23 cellular contexts compared by ENCODE assay signal in genomic region chr14:42277840-42278239, GRCh38.
A peak's percentile ranks its signal among the peaks of the same experiment; 100 is the strongest.
DNase-seq lines count a peak whose midpoint lies in the region; ATAC-seq, FAIRE-seq and TF ChIP-seq lines count a peak whose summit lies in the region.
"Had no signal": no experiment of that assay in that cellular context is flagged by ENCODE, and none has a peak within 500 bp of the region (broad histone marks: within the 10 kb centered on the region; RNA-seq: fewer than 3 reads in every experiment).

No MANE protein-coding gene starts in this region.

- ATAC-seq in GM18498 (IDR thresholded peaks at IDR 0.05; ENCODE audit: unreplicated experiment) (peak; percentile 72), HG02870 (IDR thresholded peaks at IDR 0.05; ENCODE audit: unreplicated experiment) (peak; percentile 82), left cardiac atrium (no peak)
- ATAC-seq: left ventricle myocardium superior, right cardiac atrium, T-cell had no signal

- no peak overlapping the region for H2BK12ac ChIP-seq in mesenchymal stem cell (ENCODE audit: low read length in 2 of 2)

- no peaks in the 10 kb centered on the region for H3K79me1 ChIP-seq in mesenchymal stem cell (replicated peaks; ENCODE audit: low read length, poor library complexity, severe bottlenecking)

- no peaks in the 10 kb centered on the region for H3K4me1 ChIP-seq in mesenchymal stem cell (ENCODE audit: control insufficient read depth, insufficient read depth, low read depth, low read length)
- H3K4me1 ChIP-seq: tibial nerve had no signal

- intact Hi-C loops in left cardiac atrium (cut with DNase I) = no loop called here

- no peaks in the 10 kb centered on the region for H3K36me3 ChIP-seq in MG63
- H3K36me3 ChIP-seq in mesenchymal stem cell (ENCODE audit: control insufficient read depth in 1 of 2, insufficient read depth in 2 of 2, low read depth in 1 of 2, low read length in 2 of 2) = no peaks in the 10 kb centered on the region
- no peaks in the 10 kb centered on the region for H3K36me3 ChIP-seq in brain microvascular endothelial cell (replicated peaks)
- H3K36me3 ChIP-seq: tibial nerve had no signal

- no peak overlapping the region for H3K14ac ChIP-seq in mesenchymal stem cell (ENCODE audit: low read length in 2 of 2)

- WGBS in mesenchymal stem cell = no CpG with 5 or more reads among the region's 2 CpGs

- H3K23ac ChIP-seq in mesenchymal stem cell (ENCODE audit: low read length in 2 of 2) = no peak overlapping the region

- H3K4ac ChIP-seq in mesenchymal stem cell (ENCODE audit: low read depth in 1 of 2, low read length in 2 of 2) = no peak overlapping the region

- H3K27ac ChIP-seq in mesenchymal stem cell (ENCODE audit: low read length, poor library complexity, severe bottlenecking) (no peak overlapping the region), brain microvascular endothelial cell (no peak overlapping the region)
- H3K27ac ChIP-seq: tibial nerve had no signal

- in situ Hi-C loops in brain microvascular endothelial cell (cut with HindIII; ENCODE audit: low pct_ligation_motif_present, low sequenced_read_pairs) = no loop called here

- TF ChIP-seq CTCF in brain microvascular endothelial cell (IDR thresholded peaks at IDR 0.05; ENCODE audit: low read depth, low read length, missing control alignments) = no peak

- no peak overlapping the region for H4K8ac ChIP-seq in mesenchymal stem cell (ENCODE audit: low read length)

- H3K9ac ChIP-seq in mesenchymal stem cell (ENCODE audit: low read length) = no peak overlapping the region

- H2AFZ ChIP-seq in mesenchymal stem cell (ENCODE audit: low read depth, low read length) = no peak overlapping the region

- H3K4me3 ChIP-seq in MG63 (peak overlapping the region; percentile 41), mesenchymal stem cell (ENCODE audit: insufficient read depth in 1 of 2, low read depth in 1 of 2, low read length in 2 of 2) (no peak overlapping the region), brain microvascular endothelial cell (ENCODE audit: low read depth, low read length) (no peak overlapping the region)
- H3K4me3 ChIP-seq: tibial nerve had no signal

- no peak overlapping the region for H2BK15ac ChIP-seq in mesenchymal stem cell (ENCODE audit: low read depth, poor library complexity, severe bottlenecking)

- H3K27me3 ChIP-seq in MG63 = no peaks in the 10 kb centered on the region
- H3K27me3 ChIP-seq in mesenchymal stem cell (ENCODE audit: control insufficient read depth in 1 of 2, insufficient read depth in 1 of 2, low read length in 2 of 2) = no peaks in the 10 kb centered on the region
- no peaks in the 10 kb centered on the region for H3K27me3 ChIP-seq in brain microvascular endothelial cell (replicated peaks)
- H3K27me3 ChIP-seq: tibial nerve had no signal

- peak; percentile 82 for FAIRE-seq in A204.1 (lab: Jason Lieb, UNC)

- no peak overlapping the region for H3K18ac ChIP-seq in mesenchymal stem cell (ENCODE audit: low read depth in 1 of 2, low read length in 2 of 2)

- H2BK5ac ChIP-seq in mesenchymal stem cell (ENCODE audit: low read depth, low read length, poor library complexity, severe bottlenecking) = no peak overlapping the region

- H2AK5ac ChIP-seq in mesenchymal stem cell (ENCODE audit: low read length, severe bottlenecking) = no peak overlapping the region

- H3K4me2 ChIP-seq in mesenchymal stem cell (ENCODE audit: low read length, poor library complexity, severe bottlenecking) = no peak overlapping the region

- H3K9me3 ChIP-seq in MG63 (no peaks in the 10 kb centered on the region), mesenchymal stem cell (ENCODE audit: control insufficient read depth, low read length) (peaks cover 3% of the 10 kb centered on the region)

- H2BK120ac ChIP-seq in mesenchymal stem cell (ENCODE audit: low read depth, low read length) = no peak overlapping the region

- DNase-seq in MG63 (no peak), mesenchymal stem cell (no peak), pons (ENCODE audit: low spot score) (no peak), left cardiac atrium (no peak), brain microvascular endothelial cell (no peak)
- DNase-seq: activated CD4-positive, alpha-beta T cell treated with anti-CD3 and anti-CD28 coated beads, Interleukin-2, amount 50 U/mL, for 48 hours; activated naive CD4-positive, alpha-beta T cell treated with anti-CD3 and anti-CD28 coated beads for 36 hours; activated T-cell treated with anti-CD3 and anti-CD28 coated beads for 4 hours; CD4-positive, alpha-beta T cell; DMS53; head of caudate nucleus; HFFc6; KBM-7; left ventricle myocardium superior; NCI-H1436 treated with DMSO at 0.1 percent for 48 hours; NCI-H82; right cardiac atrium; stimulated activated naive CD4-positive, alpha-beta T cell; T-cell had no signal

- H4K91ac ChIP-seq in mesenchymal stem cell (ENCODE audit: low read length) = no peak overlapping the region

Comparison
In these comparisons a context has a peak if more than half of its experiments do, and no peak if none do; other contexts are left out.
1. ATAC-seq: peak in GM18498 (single experiment) and HG02870 (single experiment); none in left cardiac atrium (0 of 2).